In the genomic region with DNA sequence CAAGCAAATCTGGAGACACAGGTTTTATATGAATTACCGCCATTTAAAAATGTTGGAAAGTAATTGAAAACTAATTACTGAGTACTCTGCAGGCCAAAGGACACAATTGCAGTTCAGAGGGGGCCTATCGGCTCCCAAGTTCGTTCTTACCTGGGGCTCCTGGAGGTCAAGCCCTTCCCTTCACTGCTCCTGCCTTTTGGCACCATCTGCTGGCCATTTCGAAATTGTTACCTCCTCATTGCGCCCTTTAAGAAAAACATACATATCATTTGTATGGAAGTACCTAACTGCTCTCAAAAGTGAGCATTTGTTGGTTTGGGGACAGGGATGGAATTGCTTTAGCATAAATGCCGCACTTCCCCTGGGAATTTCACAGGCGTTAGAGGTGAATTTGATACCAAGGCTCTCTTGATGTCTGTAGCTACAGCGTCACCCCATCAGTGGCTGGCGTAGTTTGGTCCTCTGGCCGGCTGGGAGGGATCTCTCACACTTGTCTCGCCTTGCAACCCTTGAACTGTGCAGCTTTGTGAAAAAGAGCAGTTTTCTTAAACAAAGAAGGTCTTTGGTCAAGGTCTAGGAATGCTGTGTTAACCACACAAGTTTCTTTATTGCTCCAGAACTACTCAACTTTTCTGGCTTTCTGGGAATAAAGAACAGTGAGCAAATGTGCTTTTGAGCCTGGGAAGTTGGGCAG, we compare ENCODE assay signal across 8 cellular contexts.
DNase-seq lines count a peak whose midpoint lies in the region; ATAC-seq, FAIRE-seq and TF ChIP-seq lines count a peak whose summit lies in the region.

No MANE protein-coding gene starts in this region.

- FAIRE-seq in bronchial epithelial cell (lab: Jason Lieb, UNC): no peak

- no peak overlapping the region for H3K27ac ChIP-seq in mesenchymal stem cell (ENCODE audit: low read length, poor library complexity, severe bottlenecking)

- TF ChIP-seq CTCF in AG04449 (IDR thresholded peaks at IDR 0.05; ENCODE audit: insufficient read depth, low read length, missing control alignments): peak; percentile 49
- TF ChIP-seq CTCF in GM10266 (IDR thresholded peaks at IDR 0.05; ENCODE audit: control insufficient read depth, insufficient read depth, low read depth, missing control alignments): peak; percentile 67
- peak; percentile 66 for TF ChIP-seq CTCF in bronchial epithelial cell (IDR thresholded peaks at IDR 0.05; ENCODE audit: insufficient read depth, low read length, severe bottlenecking)

- DNase-seq in AG04449 (ENCODE audit: low read depth, low spot score) (no peak), GM10266 (ENCODE audit: extremely low spot score) (peak; percentile 33), NOMO-1 treated with dmso at 0.1 percent for 144 hours (lab: John Stamatoyannopoulos, UW; ENCODE audit: unreplicated experiment) (peak; percentile 19), bronchial epithelial cell (ENCODE audit: low read depth) (peak; percentile 69), mesenchymal stem cell (peak; percentile 53), hippocampal formation (lab: John Stamatoyannopoulos, UW) (no peak)
- DNase-seq in effector CD8-positive, alpha-beta T cell (lab: John Stamatoyannopoulos, UW): no peak

- no peaks in the 10 kb centered on the region for H3K9me3 ChIP-seq in mesenchymal stem cell (ENCODE audit: control insufficient read depth, low read length)

- CTCF ChIA-PET in AG04449 (lab: Yijun Ruan, JAX): interaction anchor here (0.8 to 11.3 kb wide), 30 partner anchors 9 to 510 kb away, joined by 3 to 138 read pairs (median 4); no protein-coding TSS in a partner anchor

- H3K4ac ChIP-seq in mesenchymal stem cell (ENCODE audit: low read depth in 1 of 2, low read length in 2 of 2): no peak overlapping the region

- H3K36me3 ChIP-seq in bronchial epithelial cell (ENCODE audit: control insufficient read depth, insufficient read depth, low read length) (peaks cover 19% of the 10 kb centered on the region), mesenchymal stem cell (ENCODE audit: control insufficient read depth in 1 of 2, insufficient read depth in 2 of 2, low read depth in 1 of 2, low read length in 2 of 2) (peaks cover 22 to 78% of the 10 kb centered on the region in 2 experiments)

- H4K8ac ChIP-seq in mesenchymal stem cell (ENCODE audit: low read length): no peak overlapping the region

- WGBS in mesenchymal stem cell: 65% methylated on average over 9 of the region's 11 CpGs

- peak; percentile 76 for ATAC-seq in HG02852 (IDR thresholded peaks at IDR 0.05; ENCODE audit: unreplicated experiment)

- H3K79me1 ChIP-seq in mesenchymal stem cell (replicated peaks; ENCODE audit: low read length, poor library complexity, severe bottlenecking): no peaks in the 10 kb centered on the region

- no peak overlapping the region for H3K18ac ChIP-seq in mesenchymal stem cell (ENCODE audit: low read depth in 1 of 2, low read length in 2 of 2)

- no peak overlapping the region for H2BK12ac ChIP-seq in mesenchymal stem cell (ENCODE audit: low read length in 2 of 2)

- no peak overlapping the region for H3K4me2 ChIP-seq in mesenchymal stem cell (ENCODE audit: low read length, poor library complexity, severe bottlenecking)

- no peak overlapping the region for H4K91ac ChIP-seq in mesenchymal stem cell (ENCODE audit: low read length)

- H3K27me3 ChIP-seq in bronchial epithelial cell (ENCODE audit: control insufficient read depth, insufficient read depth, low read length): no peaks in the 10 kb centered on the region
- no peaks in the 10 kb centered on the region for H3K27me3 ChIP-seq in mesenchymal stem cell (ENCODE audit: control insufficient read depth in 1 of 2, insufficient read depth in 1 of 2, low read length in 2 of 2)

- H3K4me1 ChIP-seq in mesenchymal stem cell (ENCODE audit: control insufficient read depth, insufficient read depth, low read depth, low read length): peaks cover 2% of the 10 kb centered on the region

- H3K14ac ChIP-seq in mesenchymal stem cell (ENCODE audit: low read length in 2 of 2): no peak overlapping the region

- no peak overlapping the region for H2AFZ ChIP-seq in mesenchymal stem cell (ENCODE audit: low read depth, low read length)

- H2BK5ac ChIP-seq in mesenchymal stem cell (ENCODE audit: low read depth, low read length, poor library complexity, severe bottlenecking): no peak overlapping the region

- POLR2A ChIA-PET in AG04449 (lab: Yijun Ruan, JAX): no interaction called here

- H3K23ac ChIP-seq in mesenchymal stem cell (ENCODE audit: low read length in 2 of 2): no peak overlapping the region

- H3K9ac ChIP-seq in mesenchymal stem cell (ENCODE audit: low read length): peak overlapping the region; percentile 2

- H2BK120ac ChIP-seq in mesenchymal stem cell (ENCODE audit: low read depth, low read length): no peak overlapping the region

- no peak overlapping the region for H2AK5ac ChIP-seq in mesenchymal stem cell (ENCODE audit: low read length, severe bottlenecking)

- no peak overlapping the region for H2BK15ac ChIP-seq in mesenchymal stem cell (ENCODE audit: low read depth, poor library complexity, severe bottlenecking)

- H3K4me3 ChIP-seq in AG04449 (ENCODE audit: low read depth, low read length) (no peak overlapping the region), bronchial epithelial cell (ENCODE audit: low read depth, low read length) (no peak overlapping the region), mesenchymal stem cell (ENCODE audit: insufficient read depth in 1 of 2, low read depth in 1 of 2, low read length in 2 of 2) (no peak overlapping the region)

Comparison
In these comparisons a context has a peak if more than half of its experiments do, and no peak if none do; other contexts are left out.
1. DNase-seq: peak in GM10266 (single experiment), NOMO-1 treated with dmso at 0.1 percent for 144 hours (single experiment), bronchial epithelial cell (single experiment) and mesenchymal stem cell (single experiment); none in AG04449 (single experiment), effector CD8-positive, alpha-beta T cell (single experiment) and hippocampal formation (0 of 2).
2. Peak in every context shown above with its lines, with median percentiles within 50 percentile points of each other: CTCF ChIP-seq.